In genomic region chr1:180098242-180098995, GRCh38 we compare ENCODE assay signal across 12 cellular contexts. TPM values are rescaled to one million over a fixed set of nuclear protein-coding genes. Genes with fewer than 3 reads are reported as not detected.
DNase-seq lines count a peak whose midpoint lies in the region; ATAC-seq and TF ChIP-seq lines count a peak whose summit lies in the region.
"Had no signal": no experiment of that assay in that cellular context is flagged by ENCODE, and none has a peak within 500 bp of the region (broad histone marks: within the 10 kb centered on the region; RNA-seq: fewer than 3 reads in every experiment).

No MANE protein-coding gene starts in this region.

- H3K4me3 ChIP-seq in AG09309 (ENCODE audit: control insufficient read depth, low read depth, low read length) (no peak overlapping the region), MG63 (0 out of 2 replicates have a peak overlapping the region, but pooled peaks have one; percentile 1), endodermal cell (ENCODE audit: low read length) (no peak overlapping the region), neutrophil (ENCODE audit: low read depth in 1 of 2, low read length in 1 of 2) (no peak overlapping the region)
- H3K4me3 ChIP-seq: heart right ventricle had no signal

- H3K27me3 ChIP-seq in MG63 (no peaks in the 10 kb centered on the region), endodermal cell (ENCODE audit: control insufficient read depth, insufficient read depth, low read length, poor library complexity, severe bottlenecking) (no peaks in the 10 kb centered on the region), neutrophil (no peaks in the 10 kb centered on the region)
- H3K27me3 ChIP-seq: heart right ventricle had no signal

- H3K4me1 ChIP-seq in endodermal cell (ENCODE audit: control insufficient read depth, insufficient read depth, low read length) (no peaks in the 10 kb centered on the region), neutrophil (ENCODE audit: control insufficient read depth in 1 of 2, insufficient read depth in 1 of 2, low read depth in 1 of 2, low read length in 1 of 2) (peaks cover 5 to 8% of the 10 kb centered on the region in 2 experiments)

- H3K4me1 Mint-ChIP-seq in endodermal cell, result peaks cover 4% of the 10 kb centered on the region

- ATAC-seq in GM18520 (IDR thresholded peaks at IDR 0.05; ENCODE audit: unreplicated experiment), result no peak
- no peak for ATAC-seq in GM18505 (IDR thresholded peaks at IDR 0.05; ENCODE audit: unreplicated experiment)
- ATAC-seq in GM18511 (IDR thresholded peaks at IDR 0.05; ENCODE audit: unreplicated experiment), result no peak

- peak overlapping the region; percentile 68 for H3K27ac Mint-ChIP-seq in endodermal cell

- no peak overlapping the region for H3K9ac ChIP-seq in endodermal cell (ENCODE audit: extremely low read depth, low read length, poor library complexity, severe bottlenecking)

- no peaks in the 10 kb centered on the region for H3K27me3 Mint-ChIP-seq in endodermal cell (ENCODE audit: insufficient read depth)
- H3K27me3 Mint-ChIP-seq: central memory CD8-positive, alpha-beta T cell had no signal

- TF ChIP-seq POLR2A in GM18505 (IDR thresholded peaks at IDR 0.05; ENCODE audit: borderline replicate concordance, extremely low read depth, insufficient read depth, insufficient read length), result no peak

- no peak for TF ChIP-seq CTCF in AG09309 (IDR thresholded peaks at IDR 0.05; ENCODE audit: control insufficient read depth, insufficient read depth, low read depth, low read length, missing control alignments)
- no peak for TF ChIP-seq CTCF in endodermal cell (conservative IDR thresholded peaks at IDR 0.05)
- TF ChIP-seq CTCF in neutrophil (IDR thresholded peaks at IDR 0.05), result no peak

- H3K9me3 ChIP-seq in MG63 (no peaks in the 10 kb centered on the region), endodermal cell (ENCODE audit: control insufficient read depth, low read length) (no peaks in the 10 kb centered on the region), neutrophil (no peaks in the 10 kb centered on the region)
- H3K9me3 ChIP-seq: heart right ventricle had no signal

- H3K4me3 Mint-ChIP-seq in endodermal cell, result no peak overlapping the region
- H3K4me3 Mint-ChIP-seq: central memory CD8-positive, alpha-beta T cell had no signal

- 88% methylated on average over 3 to 9 of the region's 9 CpGs for WGBS in endodermal cell (ENCODE audit: insufficient coverage in 1 of 2, insufficient read length in 1 of 2), 2 experiments

- peaks cover 68% of the 10 kb centered on the region for H3K36me3 Mint-ChIP-seq in endodermal cell (ENCODE audit: low read depth)

- H3K9me3 Mint-ChIP-seq in endodermal cell, result no peaks in the 10 kb centered on the region
- H3K9me3 Mint-ChIP-seq: central memory CD8-positive, alpha-beta T cell had no signal

- peak; percentile 79 for DNase-seq in AG09309 (ENCODE audit: low read depth)
- peak; percentile 87 for DNase-seq in MG63
- peak; percentile 45 for DNase-seq in endodermal cell
- DNase-seq in NCI-H510A (lab: John Stamatoyannopoulos, UW), result no peak
- DNase-seq: heart right ventricle; NCI-H774; stimulated activated naive CD4-positive, alpha-beta T cell had no signal

- H3K36me3 ChIP-seq in MG63 (peaks cover 43% of the 10 kb centered on the region), endodermal cell (ENCODE audit: control insufficient read depth, insufficient read depth, low read length) (peaks cover 76% of the 10 kb centered on the region), neutrophil (peaks cover 76% of the 10 kb centered on the region)

- H3K27ac ChIP-seq in endodermal cell (ENCODE audit: low read depth, low read length) (no peak overlapping the region), neutrophil (peak overlapping the region; percentile 12)

RNA-seq across cellular contexts. Expression of gene QSOX1, which starts 56.2 kb away (rescaled TPM):
- 270 and 569 TPM in 2 replicates for total RNA-seq in MG63 (2014; rRNA removed; shearing (Covaris generic); ENCODE audit: low replicate concordance)
- total RNA-seq in endodermal cell, result 100 to 1,000 TPM in 1 of 2 donors, 10 to 100 TPM in 1; 77.9 to 116 TPM
- polyA plus RNA-seq in endodermal cell (2013, experiment 1 of 2), result 41.5 TPM
- 39.1 TPM for polyA plus RNA-seq in endodermal cell (2013, experiment 2 of 2)
